In the genomic region with DNA sequence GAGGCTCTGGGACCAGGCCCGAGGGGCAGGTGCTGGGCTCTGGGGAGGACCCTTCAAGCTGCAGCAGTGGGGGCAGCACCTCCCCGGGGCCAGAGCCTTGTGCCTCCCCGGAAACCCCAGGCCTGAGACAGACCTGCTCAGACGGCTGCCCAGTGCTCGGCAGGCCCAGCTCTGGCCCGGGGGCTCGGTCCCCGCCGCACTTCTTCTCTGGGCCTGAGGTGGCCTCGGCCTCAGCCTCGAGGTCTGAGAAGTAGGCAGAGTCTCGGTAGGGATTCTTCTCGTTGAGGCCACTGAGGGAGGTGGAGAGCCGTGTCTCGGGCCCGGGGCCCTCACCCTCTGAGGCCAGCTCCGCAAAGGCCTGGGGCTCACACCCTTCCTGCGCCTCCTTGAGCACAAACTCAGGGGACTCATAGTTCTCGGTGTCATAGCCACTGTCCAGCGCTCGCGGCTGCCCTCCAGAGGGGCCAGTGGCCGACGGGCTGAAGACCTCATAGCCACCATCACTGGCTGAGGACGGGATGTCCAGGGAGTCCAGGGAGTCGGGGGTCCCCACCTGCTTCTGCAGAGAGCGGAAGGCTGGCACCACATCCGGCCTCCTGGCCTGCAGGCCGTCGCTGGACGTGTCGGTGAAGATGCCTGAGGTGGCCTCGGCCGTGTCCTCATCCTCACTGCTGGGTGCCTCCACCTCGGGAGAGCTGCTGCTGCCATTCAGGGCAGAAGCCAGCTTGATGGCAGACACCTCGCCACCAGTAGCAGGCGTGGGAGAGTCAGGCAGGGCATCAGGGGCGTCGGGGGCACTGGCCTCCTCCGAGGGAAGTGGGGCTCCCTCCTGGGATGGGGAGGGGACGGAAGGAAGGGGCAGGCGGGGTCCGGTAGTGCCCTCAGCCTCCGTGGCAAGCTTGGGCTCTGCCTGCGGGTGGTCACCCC, we compare ENCODE assay signal across 26 cellular contexts. TPM values are rescaled to one million over a fixed set of nuclear protein-coding genes. Genes with fewer than 3 reads are reported as not detected.
DNase-seq lines count a peak whose midpoint lies in the region; ATAC-seq, FAIRE-seq and TF ChIP-seq lines count a peak whose summit lies in the region.
"Had no signal": no experiment of that assay in that cellular context is flagged by ENCODE, and none has a peak within 500 bp of the region (broad histone marks: within the 10 kb centered on the region; RNA-seq: fewer than 3 reads in every experiment).

No MANE protein-coding gene starts in this region.

- H3K23me2 ChIP-seq in H9 (ENCODE audit: insufficient read length, low read depth, low read length, poor library complexity, severe bottlenecking), result no peaks in the 10 kb centered on the region

- H3K27me3 ChIP-seq in H9 (ENCODE audit: insufficient read depth, low read length) (no peaks in the 10 kb centered on the region), WERI-Rb-1 (ENCODE audit: insufficient read depth, low read depth, severe bottlenecking) (no peaks in the 10 kb centered on the region)
- H3K27me3 ChIP-seq: adrenal gland, ovary, right atrium auricular region had no signal

- no peak overlapping the region; a peak in 1 of 7 replicates for H3K27ac Mint-ChIP-seq in H9
- no peak overlapping the region for H3K27ac Mint-ChIP-seq in neural crest cell (ENCODE audit: unreplicated experiment)
- H3K27ac Mint-ChIP-seq: activated CD8-positive, alpha-beta T cell treated with anti-CD3 and anti-CD28 coated beads for 36 hours; CD4-positive, alpha-beta T cell had no signal

- no peaks in the 10 kb centered on the region for H4K20me1 ChIP-seq in H9 (ENCODE audit: control insufficient read depth, insufficient read depth, insufficient read length)

- no peak overlapping the region for H2AK5ac ChIP-seq in H9 (ENCODE audit: insufficient read length, low read length)

- FAIRE-seq in A549 (lab: Jason Lieb, UNC), result no peak

- 0 out of 6 replicates have a peak overlapping the region, but pooled peaks of 1 of the 2 experiments have one; percentile 84 for H3K27ac ChIP-seq in A549
- no peak overlapping the region for H3K27ac ChIP-seq in H9 (ENCODE audit: insufficient read length, low read depth, low read length)
- H3K27ac ChIP-seq in WERI-Rb-1, result peak overlapping the region; percentile 8
- H3K27ac ChIP-seq: coronary artery, ovary had no signal

- no peak overlapping the region for H4K5ac ChIP-seq in H9 (ENCODE audit: insufficient read length, low read depth, low read length)

- H3K4me1 Mint-ChIP-seq in H9 (peaks cover 5 to 8% of the 10 kb centered on the region in 2 experiments), neural crest cell (peaks cover 5% of the 10 kb centered on the region)

- no peak overlapping the region for H3K23ac ChIP-seq in H9 (ENCODE audit: insufficient read length, low read depth, low read length)

- DNase-seq in A549 (ENCODE audit: low read depth in 1 of 2, low spot score in 1 of 2) (peak in 1 of 2 experiments; percentile 46), H9 (no peak), WERI-Rb-1 (no peak), neural crest cell (ENCODE audit: low read depth, low spot score) (no peak), DMS153 treated with DMSO at 0.1 percent for 48 hours (lab: John Stamatoyannopoulos, UW; ENCODE audit: unreplicated experiment) (no peak), activated gamma-delta T cell treated with Interleukin-2 at 50 U/mL for 16 hours (no peak)
- DNase-seq in stimulated activated CD4-positive, alpha-beta T cell treated with anti-CD3 and anti-CD28 coated beads, Interleukin-4, amount 100 ng/mL, for 24 hours, result no peak
- DNase-seq: activated CD8-positive, alpha-beta T cell treated with anti-CD3 and anti-CD28 coated beads for 36 hours; activated gamma-delta T cell; activated T-cell treated with anti-CD3 and anti-CD28 coated beads for 4 hours; CD4-positive, alpha-beta T cell; DMS 273 treated with DMSO at 0.1 percent for 48 hours; GDM1; kidney glomerular epithelial cell; naive B cell; NCI-H1436 treated with DMSO at 0.1 percent for 48 hours; NCI-H526 treated with DMSO at 0.1 percent for 48 hours; ovary; SW 1271 had no signal

- H3K4me3 Mint-ChIP-seq in H9, result no peak overlapping the region
- H3K4me3 Mint-ChIP-seq in neural crest cell, result peak overlapping the region; percentile 27
- H3K4me3 Mint-ChIP-seq: activated CD8-positive, alpha-beta T cell treated with anti-CD3 and anti-CD28 coated beads for 36 hours; CD4-positive, alpha-beta T cell; naive B cell had no signal

- H3K18ac ChIP-seq in H9 (ENCODE audit: insufficient read length, low read depth, low read length), result no peak overlapping the region

- H3K4me2 ChIP-seq in A549, result no peak overlapping the region
- no peak overlapping the region for H3K4me2 ChIP-seq in H9 (ENCODE audit: insufficient read depth, insufficient read length, low read length)

- TF ChIP-seq RAD21 in A549 (conservative IDR thresholded peaks at IDR 0.05 in 1 of 2, IDR thresholded peaks at IDR 0.05 in 1 of 2), result no peak

- peak overlapping the region; percentile 70 for H4K91ac ChIP-seq in H9 (ENCODE audit: insufficient read length, low read depth, low read length)

- no peaks in the 10 kb centered on the region for H3K79me2 ChIP-seq in H9 (ENCODE audit: insufficient read depth, low read length)

- no peak overlapping the region for H3K4ac ChIP-seq in H9 (ENCODE audit: low read depth, low read length)

- no peak overlapping the region for H2BK15ac ChIP-seq in H9 (ENCODE audit: low read depth, low read length)

- no peak overlapping the region for H3K9ac ChIP-seq in H9 (ENCODE audit: extremely low read depth, insufficient read length, low read length)

- no peak for TF ChIP-seq CTCF in A549 (IDR thresholded peaks at IDR 0.05)
- no peak for TF ChIP-seq CTCF in H9 (conservative IDR thresholded peaks at IDR 0.05)
- TF ChIP-seq CTCF in WERI-Rb-1 (IDR thresholded peaks at IDR 0.05; ENCODE audit: low read depth, low read length), result no peak
- TF ChIP-seq CTCF in neural crest cell (conservative IDR thresholded peaks at IDR 0.05), result no peak

- no peak overlapping the region for H2BK20ac ChIP-seq in H9 (ENCODE audit: low read depth, low read length, poor library complexity, severe bottlenecking)

- no peak overlapping the region for H3K56ac ChIP-seq in H9 (ENCODE audit: insufficient read length, low read depth, low read length)

- H2AFZ ChIP-seq in H9 (ENCODE audit: low read length), result no peak overlapping the region

- CTCF ChIA-PET in A549 (lab: Yijun Ruan, JAX), result interaction anchor here (0.9 to 3.7 kb wide), 11 partner anchors 9 to 97 kb away, joined by 3 to 23 read pairs (median 6); no protein-coding TSS in a partner anchor

- no peak overlapping the region for H3T11ph ChIP-seq in H9 (ENCODE audit: low read length)

- H3K79me1 ChIP-seq in H9 (ENCODE audit: insufficient read depth, low read depth, low read length, poor library complexity, severe bottlenecking), result no peaks in the 10 kb centered on the region

- H2BK120ac ChIP-seq in H9 (ENCODE audit: low read depth, low read length, poor library complexity, severe bottlenecking), result no peak overlapping the region

- H3K9me3 Mint-ChIP-seq in H9 (no peaks in the 10 kb centered on the region), neural crest cell (no peaks in the 10 kb centered on the region)
- H3K9me3 Mint-ChIP-seq: activated CD8-positive, alpha-beta T cell treated with anti-CD3 and anti-CD28 coated beads for 36 hours; CD4-positive, alpha-beta T cell; naive B cell had no signal

- no peaks in the 10 kb centered on the region; a peak in 1 of 7 replicates for H3K36me3 Mint-ChIP-seq in H9 (ENCODE audit: insufficient read depth in 1 of 3, low read depth in 3 of 3)
- H3K36me3 Mint-ChIP-seq in neural crest cell (ENCODE audit: low read depth), result no peaks in the 10 kb centered on the region
- H3K36me3 Mint-ChIP-seq: naive B cell had no signal

- peaks cover 55% of the 10 kb centered on the region for H3K36me3 ChIP-seq in WERI-Rb-1
- H3K36me3 ChIP-seq: adrenal gland, breast epithelium, ovary had no signal

- TF ChIP-seq EP300 in A549 (IDR thresholded peaks at IDR 0.05), result no peak

- POLR2A ChIA-PET in A549 (lab: Yijun Ruan, JAX), result no interaction called here

- H3K9me3 ChIP-seq in A549 (no peaks in the 10 kb centered on the region), H9 (ENCODE audit: control insufficient read depth, low read depth, low read length) (no peaks in the 10 kb centered on the region), WERI-Rb-1 (ENCODE audit: severe bottlenecking) (no peaks in the 10 kb centered on the region)
- H3K9me3 ChIP-seq: adrenal gland, breast epithelium, ovary, right atrium auricular region had no signal

- H3K4me1 ChIP-seq in A549 (peaks cover 17% of the 10 kb centered on the region), H9 (ENCODE audit: insufficient read depth, low read length) (no peaks in the 10 kb centered on the region)

- WGBS in A549 (ENCODE audit: missing lambda C conversion rate), result 74% methylated on average over 25 of the region's 45 CpGs
- no CpG with 5 or more reads among the region's 45 CpGs for WGBS in H9 (ENCODE audit: extremely low coverage, insufficient read length, low lambda C conversion rate)

- no peak overlapping the region for H3K4me3 ChIP-seq in A549
- no peak overlapping the region for H3K4me3 ChIP-seq in WERI-Rb-1 (ENCODE audit: low read depth, low read length)
- H3K4me3 ChIP-seq: coronary artery, ovary had no signal

- H2BK12ac ChIP-seq in H9 (ENCODE audit: insufficient read length, low read depth, low read length), result no peak overlapping the region

- no peak overlapping the region for H2BK5ac ChIP-seq in H9 (ENCODE audit: insufficient read length, low read length)

- ATAC-seq in A549, result peak; percentile 5 to 7; a peak in 3 of 6 replicates
- no peak for ATAC-seq in GM19397 (IDR thresholded peaks at IDR 0.05; ENCODE audit: unreplicated experiment)
- ATAC-seq: activated CD8-positive, alpha-beta T cell treated with anti-CD3 and anti-CD28 coated beads for 36 hours had no signal

- H4K8ac ChIP-seq in H9 (replicated peaks; ENCODE audit: insufficient read length, low read depth, low read length), result no peak overlapping the region

- no peaks in the 10 kb centered on the region; the same call in 1 of the 2 replicates for H3K27me3 Mint-ChIP-seq in H9 (ENCODE audit: low read depth)
- H3K27me3 Mint-ChIP-seq in neural crest cell (ENCODE audit: low read depth), result peaks cover 3% of the 10 kb centered on the region
- H3K27me3 Mint-ChIP-seq: CD4-positive, alpha-beta T cell had no signal

- H3K14ac ChIP-seq in H9 (ENCODE audit: insufficient read depth, low read length), result no peak overlapping the region

- no peak for TF ChIP-seq POLR2A in A549 (IDR thresholded peaks at IDR 0.05; ENCODE audit: low read length)

RNA-seq across cellular contexts. Expression of gene PVALEF, which starts 44.3 kb away (rescaled TPM):
- polyA plus RNA-seq in A549 (2011; rRNA removed), result not detected in 2 replicates
- not detected in 2 replicates for polyA plus RNA-seq in A549 (2012; cell fraction: cytosol; rRNA removed)
- not detected in 2 replicates for polyA plus RNA-seq in A549 (2012; cell fraction: nucleus; rRNA removed)
- polyA plus RNA-seq in A549 (2017; fragmentation: RNase III; extraction: RNeasy Plus Mini Kit Qiagen cat#74134 plus additional on column Dnase treatment), result not detected in 3 replicates
- not detected in 2 replicates for polyA minus RNA-seq in A549 (2011; rRNA and poly(A)+ RNA removed)
- total RNA-seq in H9 (2021), result not detected in 2 replicates
- not detected in 2 replicates for total RNA-seq in neural crest cell
- total RNA-seq: activated CD8-positive, alpha-beta T cell treated with anti-CD3 and anti-CD28 coated beads for 36 hours; adrenal gland; breast epithelium; CD4-positive, alpha-beta T cell; M059J; ovary; right atrium auricular region; urinary bladder had no signal
- polyA plus RNA-seq: adrenal gland, ovary, urinary bladder had no signal

RNA-seq across cellular contexts. Expression of gene AATK, which starts 45.1 kb away (rescaled TPM):
- polyA plus RNA-seq in A549 (2011; rRNA removed), result 0.17 and 0.26 TPM in 2 replicates
- 0.44 and 0.57 TPM in 2 replicates for polyA plus RNA-seq in A549 (2012; cell fraction: cytosol; rRNA removed)
- polyA plus RNA-seq in A549 (2012; cell fraction: nucleus; rRNA removed), result 1.3 and 1.6 TPM in 2 replicates
- 0.37 to 0.51 TPM (median 0.39 TPM) in 3 replicates for polyA plus RNA-seq in A549 (2017; fragmentation: RNase III; extraction: RNeasy Plus Mini Kit Qiagen cat#74134 plus additional on column Dnase treatment)
- polyA minus RNA-seq in A549 (2011; rRNA and poly(A)+ RNA removed), result 0.25 and 0.73 TPM in 2 replicates
- 2.3 and 2.4 TPM in 2 replicates for total RNA-seq in H9 (2021)
- total RNA-seq in neural crest cell, result 6.0 and 6.7 TPM in 2 replicates
- total RNA-seq: M059J had no signal
